Comparison of ENCODE assay signal across 3 cellular contexts in the genomic region with DNA sequence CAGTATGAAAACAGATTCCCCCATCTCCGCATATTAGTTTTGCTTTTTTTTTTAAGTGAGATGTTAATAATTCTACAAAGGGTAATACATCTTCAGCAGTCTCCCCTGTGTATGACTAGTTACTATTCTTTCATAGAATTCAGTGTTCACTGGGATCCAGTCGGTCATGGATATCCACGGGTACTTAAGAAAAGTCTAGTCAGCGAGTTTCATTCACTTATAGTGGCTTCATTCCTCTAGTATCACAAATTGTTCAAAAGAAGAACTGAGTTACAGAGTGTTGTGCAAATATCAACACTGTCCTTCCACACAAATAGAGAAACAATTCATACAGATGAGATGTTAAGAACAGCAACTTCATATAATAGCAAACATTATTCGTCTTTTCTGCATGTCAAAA.
TF ChIP-seq lines count a peak whose summit lies in the region.

No MANE protein-coding gene starts in this region.

TF ChIP-seq in A549, 52 proteins besides CTCF, POLR2A, EP300 and RAD21:
- TF ChIP-seq MAX (IDR thresholded peaks at IDR 0.05) (no peak), MAFK (IDR thresholded peaks at IDR 0.05; ENCODE audit: partially characterized antibody) (peak; percentile 70), NFE2L2 (conservative IDR thresholded peaks at IDR 0.05; ENCODE audit: low read length) (no peak)

TF ChIP-seq in IMR-90, 13 proteins besides CTCF, POLR2A, EP300 and RAD21:
- TF ChIP-seq ELK1 (IDR thresholded peaks at IDR 0.05; ENCODE audit: borderline replicate concordance, low read depth, low read length) (no peak), MAFK (IDR thresholded peaks at IDR 0.05; ENCODE audit: low read depth, low read length) (peak; percentile 77)
TF ChIP-seq in IMR-90: peak in this region for 1.

TF ChIP-seq in H1, 55 proteins besides CTCF, POLR2A, EP300 and RAD21:
- no peak for TF ChIP-seq CHD7 (IDR thresholded peaks at IDR 0.05; ENCODE audit: insufficient replicate concordance, low read length)
- no peak for TF ChIP-seq POU5F1 (IDR thresholded peaks at IDR 0.05; ENCODE audit: low read depth, low read length)
- no peak for TF ChIP-seq POLR2AphosphoS5 (IDR thresholded peaks at IDR 0.05; ENCODE audit: low read depth, low read length)
- TF ChIP-seq RFX5 (IDR thresholded peaks at IDR 0.05; ENCODE audit: borderline replicate concordance, low read depth, low read length), result no peak
- TF ChIP-seq EZH2 (IDR thresholded peaks at IDR 0.05; ENCODE audit: low read depth, low read length, severe bottlenecking), result no peak
- TF ChIP-seq RBBP5 (IDR thresholded peaks at IDR 0.05; ENCODE audit: borderline replicate concordance, low read depth, low read length), result no peak
- TF ChIP-seq, protein P1, sequence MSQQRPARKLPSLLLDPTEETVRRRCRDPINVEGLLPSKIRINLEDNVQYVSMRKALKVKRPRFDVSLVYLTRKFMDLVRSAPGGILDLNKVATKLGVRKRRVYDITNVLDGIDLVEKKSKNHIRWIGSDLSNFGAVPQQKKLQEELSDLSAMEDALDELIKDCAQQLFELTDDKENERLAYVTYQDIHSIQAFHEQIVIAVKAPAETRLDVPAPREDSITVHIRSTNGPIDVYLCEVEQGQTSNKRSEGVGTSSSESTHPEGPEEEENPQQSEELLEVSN (IDR thresholded peaks at IDR 0.05), result no peak
- no peak for TF ChIP-seq GABPA (IDR thresholded peaks at IDR 0.05; ENCODE audit: borderline replicate concordance, insufficient read depth, low read length)
- TF ChIP-seq TCF12 (IDR thresholded peaks at IDR 0.05; ENCODE audit: low read depth, low read length), result no peak
- no peak for TF ChIP-seq SAP30 (IDR thresholded peaks at IDR 0.05; ENCODE audit: insufficient read depth, insufficient replicate concordance, low read length)
- no peak for TF ChIP-seq SIRT6 (IDR thresholded peaks at IDR 0.05; ENCODE audit: low read length)
- TF ChIP-seq JUND (IDR thresholded peaks at IDR 0.05; ENCODE audit: low read length), result no peak
- no peak for TF ChIP-seq CHD1 (IDR thresholded peaks at IDR 0.05; ENCODE audit: low read depth, low read length)
- TF ChIP-seq RNF2 (IDR thresholded peaks at IDR 0.05; ENCODE audit: borderline replicate concordance, low read depth, low read length, missing control alignments, poor library complexity, severe bottlenecking), result no peak
- no peak for TF ChIP-seq KDM5A (IDR thresholded peaks at IDR 0.05; ENCODE audit: low read length)
- no peak for TF ChIP-seq EGR1 (IDR thresholded peaks at IDR 0.05; ENCODE audit: borderline replicate concordance, low read depth, low read length)
- no peak for TF ChIP-seq CHD2 (IDR thresholded peaks at IDR 0.05; ENCODE audit: low read length)
- TF ChIP-seq SIN3A (conservative IDR thresholded peaks at IDR 0.05 in 1 of 2, IDR thresholded peaks at IDR 0.05 in 1 of 2; ENCODE audit: low read depth in 1 of 2, low read length in 2 of 2), result no peak
- TF ChIP-seq, protein P2, sequence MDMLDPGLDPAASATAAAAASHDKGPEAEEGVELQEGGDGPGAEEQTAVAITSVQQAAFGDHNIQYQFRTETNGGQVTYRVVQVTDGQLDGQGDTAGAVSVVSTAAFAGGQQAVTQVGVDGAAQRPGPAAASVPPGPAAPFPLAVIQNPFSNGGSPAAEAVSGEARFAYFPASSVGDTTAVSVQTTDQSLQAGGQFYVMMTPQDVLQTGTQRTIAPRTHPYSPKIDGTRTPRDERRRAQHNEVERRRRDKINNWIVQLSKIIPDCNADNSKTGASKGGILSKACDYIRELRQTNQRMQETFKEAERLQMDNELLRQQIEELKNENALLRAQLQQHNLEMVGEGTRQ (IDR thresholded peaks at IDR 0.05; ENCODE audit: low read length), result no peak
- no peak for TF ChIP-seq CEBPB (IDR thresholded peaks at IDR 0.05; ENCODE audit: low read depth, low read length)
